In genomic region chr19:54168174-54168917, GRCh38 we compare ENCODE assay signal across 1 cellular context.
TF ChIP-seq lines count a peak whose summit lies in the region.

No MANE protein-coding gene starts in this region.

TF ChIP-seq in HEK293, 187 proteins besides CTCF, POLR2A, EP300 and RAD21 (continued from another document and continues in another):
- TF ChIP-seq, protein P1, sequence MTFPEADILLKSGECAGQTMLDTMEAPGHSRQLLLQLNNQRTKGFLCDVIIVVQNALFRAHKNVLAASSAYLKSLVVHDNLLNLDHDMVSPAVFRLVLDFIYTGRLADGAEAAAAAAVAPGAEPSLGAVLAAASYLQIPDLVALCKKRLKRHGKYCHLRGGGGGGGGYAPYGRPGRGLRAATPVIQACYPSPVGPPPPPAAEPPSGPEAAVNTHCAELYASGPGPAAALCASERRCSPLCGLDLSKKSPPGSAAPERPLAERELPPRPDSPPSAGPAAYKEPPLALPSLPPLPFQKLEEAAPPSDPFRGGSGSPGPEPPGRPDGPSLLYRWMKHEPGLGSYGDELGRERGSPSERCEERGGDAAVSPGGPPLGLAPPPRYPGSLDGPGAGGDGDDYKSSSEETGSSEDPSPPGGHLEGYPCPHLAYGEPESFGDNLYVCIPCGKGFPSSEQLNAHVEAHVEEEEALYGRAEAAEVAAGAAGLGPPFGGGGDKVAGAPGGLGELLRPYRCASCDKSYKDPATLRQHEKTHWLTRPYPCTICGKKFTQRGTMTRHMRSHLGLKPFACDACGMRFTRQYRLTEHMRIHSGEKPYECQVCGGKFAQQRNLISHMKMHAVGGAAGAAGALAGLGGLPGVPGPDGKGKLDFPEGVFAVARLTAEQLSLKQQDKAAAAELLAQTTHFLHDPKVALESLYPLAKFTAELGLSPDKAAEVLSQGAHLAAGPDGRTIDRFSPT (tag by site-specific recombination; IDR thresholded peaks at IDR 0.05): peak; percentile 35; the same call in 1 of the 2 replicates
- TF ChIP-seq PRDM1 (tag by site-specific recombination; IDR thresholded peaks at IDR 0.05) (peak; percentile 89), ZNF311 (tag by site-specific recombination; IDR thresholded peaks at IDR 0.05; ENCODE audit: borderline replicate concordance) (no peak), ZBTB7A (tag by site-specific recombination; IDR thresholded peaks at IDR 0.05; ENCODE audit: low read depth) (no peak), ZNF19 (tag by site-specific recombination; IDR thresholded peaks at IDR 0.05; ENCODE audit: low read depth) (no peak), ZNF561 (tag by site-specific recombination; IDR thresholded peaks at IDR 0.05; ENCODE audit: borderline replicate concordance) (no peak), ZSCAN4 (tag by site-specific recombination; IDR thresholded peaks at IDR 0.05) (no peak), ZNF350 (tag by site-specific recombination; IDR thresholded peaks at IDR 0.05) (no peak), GFI1B (tag by site-specific recombination; IDR thresholded peaks at IDR 0.05) (no peak), ZNF692 (tag by site-specific recombination; IDR thresholded peaks at IDR 0.05) (peak; percentile 28; the same call in 1 of the 2 replicates), ZBTB10 (tag by site-specific recombination; IDR thresholded peaks at IDR 0.05) (no peak), SCRT1 (tag by site-specific recombination; IDR thresholded peaks at IDR 0.05; ENCODE audit: borderline replicate concordance) (peak; percentile 77), ZBTB11 (tag by site-specific recombination; conservative IDR thresholded peaks at IDR 0.05; ENCODE audit: low read depth) (0 out of 2 replicates have a peak, but pooled peaks have one; percentile 12), ZIC2 (tag by site-specific recombination; IDR thresholded peaks at IDR 0.05) (0 out of 2 replicates have a peak, but pooled peaks have one; percentile 12), KLF7 (tag by site-specific recombination; IDR thresholded peaks at IDR 0.05; ENCODE audit: borderline replicate concordance) (no peak; the same call in 1 of the 2 replicates), KLF17 (tag by site-specific recombination; IDR thresholded peaks at IDR 0.05) (0 out of 2 replicates have a peak, but pooled peaks have one; percentile 52), OVOL3 (tag by site-specific recombination; IDR thresholded peaks at IDR 0.05) (no peak), SP3 (tag by site-specific recombination; IDR thresholded peaks at IDR 0.05) (no peak), ZBTB48 (tag by site-specific recombination; IDR thresholded peaks at IDR 0.05) (no peak), ZSCAN18 (tag by site-specific recombination; IDR thresholded peaks at IDR 0.05) (no peak), ZNF792 (tag by site-specific recombination; IDR thresholded peaks at IDR 0.05) (no peak), ZBTB26 (tag by site-specific recombination; optimal IDR thresholded peaks at IDR 0.05) (no peak), HOXC10 (CRISPR knock-in tag; IDR thresholded peaks at IDR 0.05) (no peak), HOXA7 (CRISPR knock-in tag; IDR thresholded peaks at IDR 0.05; ENCODE audit: borderline replicate concordance) (no peak), SETDB1 (IDR thresholded peaks at IDR 0.05; ENCODE audit: insufficient read length, low read length) (no peak), ZNF248 (tag by site-specific recombination; IDR thresholded peaks at IDR 0.05) (no peak), EGR2 (tag by site-specific recombination; IDR thresholded peaks at IDR 0.05; ENCODE audit: low read depth) (peak; percentile 57; the same call in 1 of the 2 replicates), ZSCAN16 (tag by site-specific recombination; IDR thresholded peaks at IDR 0.05) (no peak), ZNF530 (tag by site-specific recombination; IDR thresholded peaks at IDR 0.05; ENCODE audit: low read depth) (no peak), ZNF707 (tag by site-specific recombination; IDR thresholded peaks at IDR 0.05) (no peak), ZNF654 (tag by site-specific recombination; IDR thresholded peaks at IDR 0.05; ENCODE audit: low read depth) (peak; percentile 47), ZNF555 (tag by site-specific recombination; conservative IDR thresholded peaks at IDR 0.05) (no peak), ZNF48 (tag by site-specific recombination; IDR thresholded peaks at IDR 0.05) (no peak), ZNF423 (tag by site-specific recombination; IDR thresholded peaks at IDR 0.05) (no peak), SP7 (tag by site-specific recombination; IDR thresholded peaks at IDR 0.05) (no peak), ZNF138 (tag by site-specific recombination; IDR thresholded peaks at IDR 0.05; ENCODE audit: borderline replicate concordance) (no peak), ZNF585B (tag by site-specific recombination; IDR thresholded peaks at IDR 0.05) (no peak), ZEB2 (tag by site-specific recombination; IDR thresholded peaks at IDR 0.05) (peak; percentile 53), SP2 (tag by site-specific recombination; IDR thresholded peaks at IDR 0.05) (no peak), ZNF335 (tag by site-specific recombination; conservative IDR thresholded peaks at IDR 0.05) (0 out of 2 replicates have a peak, but pooled peaks have one; percentile 21), KLF8 (tag by site-specific recombination; IDR thresholded peaks at IDR 0.05) (peak; percentile 35; the same call in 1 of the 2 replicates), ZNF239 (tag by site-specific recombination; IDR thresholded peaks at IDR 0.05) (no peak), ZNF114 (tag by site-specific recombination; IDR thresholded peaks at IDR 0.05) (no peak), RBAK (tag by site-specific recombination; IDR thresholded peaks at IDR 0.05) (no peak)
- TF ChIP-seq, protein P2, sequence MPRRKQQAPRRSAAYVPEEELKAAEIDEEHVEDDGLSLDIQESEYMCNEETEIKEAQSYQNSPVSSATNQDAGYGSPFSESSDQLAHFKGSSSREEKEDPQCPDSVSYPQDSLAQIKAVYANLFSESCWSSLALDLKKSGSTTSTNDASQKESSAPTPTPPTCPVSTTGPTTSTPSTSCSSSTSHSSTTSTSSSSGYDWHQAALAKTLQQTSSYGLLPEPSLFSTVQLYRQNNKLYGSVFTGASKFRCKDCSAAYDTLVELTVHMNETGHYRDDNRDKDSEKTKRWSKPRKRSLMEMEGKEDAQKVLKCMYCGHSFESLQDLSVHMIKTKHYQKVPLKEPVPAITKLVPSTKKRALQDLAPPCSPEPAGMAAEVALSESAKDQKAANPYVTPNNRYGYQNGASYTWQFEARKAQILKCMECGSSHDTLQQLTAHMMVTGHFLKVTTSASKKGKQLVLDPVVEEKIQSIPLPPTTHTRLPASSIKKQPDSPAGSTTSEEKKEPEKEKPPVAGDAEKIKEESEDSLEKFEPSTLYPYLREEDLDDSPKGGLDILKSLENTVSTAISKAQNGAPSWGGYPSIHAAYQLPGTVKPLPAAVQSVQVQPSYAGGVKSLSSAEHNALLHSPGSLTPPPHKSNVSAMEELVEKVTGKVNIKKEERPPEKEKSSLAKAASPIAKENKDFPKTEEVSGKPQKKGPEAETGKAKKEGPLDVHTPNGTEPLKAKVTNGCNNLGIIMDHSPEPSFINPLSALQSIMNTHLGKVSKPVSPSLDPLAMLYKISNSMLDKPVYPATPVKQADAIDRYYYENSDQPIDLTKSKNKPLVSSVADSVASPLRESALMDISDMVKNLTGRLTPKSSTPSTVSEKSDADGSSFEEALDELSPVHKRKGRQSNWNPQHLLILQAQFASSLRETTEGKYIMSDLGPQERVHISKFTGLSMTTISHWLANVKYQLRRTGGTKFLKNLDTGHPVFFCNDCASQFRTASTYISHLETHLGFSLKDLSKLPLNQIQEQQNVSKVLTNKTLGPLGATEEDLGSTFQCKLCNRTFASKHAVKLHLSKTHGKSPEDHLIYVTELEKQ (tag by site-specific recombination; IDR thresholded peaks at IDR 0.05; ENCODE audit: borderline replicate concordance): no peak
